ENCODE assay signal across 8 cellular contexts in the genomic region with DNA sequence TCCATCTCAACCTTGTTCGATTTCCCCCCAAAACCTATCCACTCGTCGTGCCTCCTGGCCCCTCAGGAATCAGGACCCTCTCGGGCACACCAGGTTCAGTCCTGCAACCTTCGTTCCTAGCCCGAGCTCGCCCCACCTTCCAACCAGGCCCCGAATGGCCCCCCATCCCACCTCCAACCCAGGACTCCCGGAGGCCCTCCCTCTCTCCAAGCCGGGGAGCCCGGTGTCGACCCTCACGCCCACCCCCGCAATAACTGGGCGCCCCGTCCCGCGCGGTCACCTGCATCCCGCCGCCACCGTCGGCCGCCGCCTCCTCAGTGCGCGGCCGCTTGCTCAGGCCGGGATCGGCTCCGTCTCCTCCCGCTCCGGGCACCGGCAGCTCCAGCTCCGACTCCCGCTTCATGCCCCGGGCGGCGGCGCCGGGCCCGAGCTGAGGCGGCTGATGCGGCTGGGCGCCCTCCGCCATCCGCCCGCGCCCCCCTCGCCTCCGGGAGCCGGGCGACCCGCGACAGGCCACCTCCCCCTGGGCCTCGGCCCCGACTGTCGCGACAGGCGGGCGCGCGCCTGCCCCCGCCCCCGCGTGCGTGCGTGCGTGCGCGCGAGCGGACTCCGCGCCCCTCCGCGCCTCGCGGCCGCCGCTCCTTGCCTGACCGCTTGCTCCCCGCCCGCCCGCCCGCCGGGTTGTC. TPM values are rescaled to one million over a fixed set of nuclear protein-coding genes. Genes with fewer than 3 reads are reported as not detected.
A peak's percentile ranks its signal among the peaks of the same experiment; 100 is the strongest.
DNase-seq lines count a peak whose midpoint lies in the region; ATAC-seq and TF ChIP-seq lines count a peak whose summit lies in the region.

No MANE protein-coding gene starts in this region.

- ATAC-seq in heart right ventricle (peak in 7 of 8 donors; percentile 0 to 56 (median 30)), GM21447 (IDR thresholded peaks at IDR 0.05; ENCODE audit: unreplicated experiment) (no peak), GM21576 (IDR thresholded peaks at IDR 0.05; ENCODE audit: unreplicated experiment) (no peak)

- H3K4me1 ChIP-seq in heart right ventricle: peaks cover 0 to 48% (median 27%) of the 10 kb centered on the region in 9 donors

- peak overlapping the region; percentile 76 for H3K27ac Mint-ChIP-seq in activated naive CD4-positive, alpha-beta T cell treated with anti-CD3 and anti-CD28 coated beads, Interleukin-2, amount 50 U/mL, for 24 hours

- H3K9me3 ChIP-seq in heart right ventricle: no peaks in the 10 kb centered on the region

- H3K27ac ChIP-seq in heart right ventricle: peak overlapping the region; percentile 64 to 93 (median 88)

- TF ChIP-seq CTCF in heart right ventricle (IDR thresholded peaks at IDR 0.05): no peak

- H3K27me3 Mint-ChIP-seq in activated naive CD4-positive, alpha-beta T cell treated with anti-CD3 and anti-CD28 coated beads, Interleukin-2, amount 50 U/mL, for 24 hours: peaks cover 2% of the 10 kb centered on the region

- peaks cover 20% of the 10 kb centered on the region for H3K4me1 Mint-ChIP-seq in activated naive CD4-positive, alpha-beta T cell treated with anti-CD3 and anti-CD28 coated beads, Interleukin-2, amount 50 U/mL, for 24 hours

- H3K36me3 Mint-ChIP-seq in activated naive CD4-positive, alpha-beta T cell treated with anti-CD3 and anti-CD28 coated beads, Interleukin-2, amount 50 U/mL, for 24 hours: no peaks in the 10 kb centered on the region

- WGBS in heart right ventricle, 2 donors: 0% methylated on average over 47 to 83 of the region's 87 CpGs

- H3K9me3 Mint-ChIP-seq in activated naive CD4-positive, alpha-beta T cell treated with anti-CD3 and anti-CD28 coated beads, Interleukin-2, amount 50 U/mL, for 24 hours: no peaks in the 10 kb centered on the region

- H3K36me3 ChIP-seq in heart right ventricle: peaks cover 0 to 11% (median 0%) of the 10 kb centered on the region in 9 donors

- DNase-seq in NCI-H1417 (lab: John Stamatoyannopoulos, UW): peak; percentile 66 to 74 (median 67)
- no peak for DNase-seq in NCI-H1417 treated with DMSO at 0.1 percent for 48 hours (lab: John Stamatoyannopoulos, UW)
- peak; percentile 38 for DNase-seq in HPDE6-E6E7 (ENCODE audit: extremely low spot score)
- DNase-seq in heart right ventricle: peak in 1 of 2 donors; percentile 36
- peak; percentile 82 for DNase-seq in posterior vena cava (ENCODE audit: low spot score)

- intact Hi-C loops in heart right ventricle (cut with DNase I): loop anchor here in 5 of 10 donors (5.0 to 10.0 kb wide), 10 partner anchors 39 to 96 kb away; no protein-coding TSS in a partner anchor
- intact Hi-C loops in posterior vena cava (cut with DNase I): loop anchor here in 1 of 2 donors (5.0 kb wide), 1 partner anchor 66 kb away; no protein-coding TSS in a partner anchor

- peak overlapping the region; percentile 88 for H3K4me3 Mint-ChIP-seq in activated naive CD4-positive, alpha-beta T cell treated with anti-CD3 and anti-CD28 coated beads, Interleukin-2, amount 50 U/mL, for 24 hours

- peak overlapping the region; percentile 31 to 94 (median 87) for H3K4me3 ChIP-seq in heart right ventricle

- H3K27me3 ChIP-seq in heart right ventricle: peaks cover 0 to 27% (median 0%) of the 10 kb centered on the region in 7 donors

RNA-seq across cellular contexts. Expression of a gene that starts 0.5 kb away (rescaled TPM):
- total RNA-seq in heart right ventricle (100 to 1,000 TPM in 4 of 10 donors, 10 to 100 TPM in 6; 68.3 to 105 (median 95.0) TPM), posterior vena cava (100 to 1,000 TPM; 114 to 124 TPM)
- polyA plus RNA-seq in heart right ventricle: 10 to 100 TPM; 18.0 to 36.0 TPM

Comparison
In these comparisons a context has a peak if more than half of its experiments do, and no peak if none do; other contexts are left out.
1. ATAC-seq: peak in heart right ventricle (7 of 8); none in GM21447 (single experiment) and GM21576 (single experiment).